8 cellular contexts compared by ENCODE assay signal in the genomic region with DNA sequence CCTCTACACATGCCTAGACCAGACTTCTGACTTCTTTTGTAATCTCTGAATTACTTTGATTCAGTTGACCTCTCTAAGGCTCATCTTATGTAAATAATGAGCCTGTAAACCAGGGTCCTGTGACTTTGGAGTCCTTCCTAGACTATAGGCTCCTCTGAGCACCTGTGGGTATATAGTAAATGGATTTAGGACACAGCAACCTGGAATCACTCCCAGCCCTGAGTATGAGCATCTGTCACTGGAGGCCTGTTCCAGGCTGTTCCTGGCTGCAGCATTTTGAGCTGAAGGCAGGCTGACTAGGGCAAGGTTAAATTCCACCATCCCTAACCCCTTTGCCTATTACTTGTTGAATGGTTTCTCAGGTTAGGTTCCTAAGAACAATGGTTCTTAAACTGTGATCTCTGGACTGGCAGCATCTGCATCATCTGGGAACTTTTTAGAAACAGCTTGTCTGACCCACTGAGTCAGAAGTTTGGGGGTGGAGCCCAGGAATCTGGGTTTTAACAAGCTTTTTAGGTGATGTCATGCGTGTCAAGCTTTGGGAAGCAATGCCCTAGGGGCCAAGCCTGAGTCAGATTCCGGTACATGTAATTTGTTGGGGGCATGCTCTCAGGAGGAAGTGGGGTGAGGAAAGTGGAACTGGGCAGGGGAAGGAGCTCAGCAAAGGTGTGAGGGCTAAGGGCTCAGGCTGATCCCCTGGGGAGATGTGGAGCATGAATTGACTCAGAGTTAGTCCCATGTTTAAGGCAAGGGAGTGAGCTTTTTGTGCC. TPM values are rescaled to one million over a fixed set of nuclear protein-coding genes. Genes with fewer than 3 reads are reported as not detected.
DNase-seq lines count a peak whose midpoint lies in the region; ATAC-seq and TF ChIP-seq lines count a peak whose summit lies in the region.

No MANE protein-coding gene starts in this region.

- TF ChIP-seq CTCF in GM10266 (IDR thresholded peaks at IDR 0.05; ENCODE audit: control insufficient read depth, insufficient read depth, low read depth, missing control alignments) (no peak), Peyer's patch (IDR thresholded peaks at IDR 0.05) (no peak)

- DNase-seq in GM10266 (ENCODE audit: extremely low spot score): peak; percentile 42
- peak; percentile 99 for DNase-seq in HS-5 (ENCODE audit: low read depth)
- DNase-seq in epithelial cell of prostate (ENCODE audit: low read depth, low spot score): peak; percentile 73
- peak; percentile 97 for DNase-seq in stromal cell of bone marrow (ENCODE audit: low read depth)
- DNase-seq in stimulated activated CD4-positive, alpha-beta T cell treated with anti-CD3 and anti-CD28 coated beads, Interleukin-4, amount 100 ng/mL, for 4 hours: no peak
- DNase-seq in Peyer's patch: no peak
- no peak for DNase-seq in NCI-H524 treated with DMSO at 0.1 percent for 48 hours (lab: John Stamatoyannopoulos, UW)

- no peak for TF ChIP-seq POLR2A in Peyer's patch (IDR thresholded peaks at IDR 0.05)

- H3K4me3 ChIP-seq in Peyer's patch: no peak overlapping the region

- no peaks in the 10 kb centered on the region for H3K36me3 ChIP-seq in Peyer's patch

- H3K27ac ChIP-seq in epithelial cell of prostate: peak overlapping the region; percentile 56
- no peak overlapping the region for H3K27ac ChIP-seq in Peyer's patch

- ATAC-seq in GM21619 (IDR thresholded peaks at IDR 0.05; ENCODE audit: unreplicated experiment): peak; percentile 72

- H3K27me3 ChIP-seq in Peyer's patch: no peaks in the 10 kb centered on the region

- no peaks in the 10 kb centered on the region for H3K9me3 ChIP-seq in Peyer's patch

- peaks cover 0 to 21% (median 3%) of the 10 kb centered on the region in 4 donors for H3K4me1 ChIP-seq in Peyer's patch

RNA-seq across cellular contexts. Expression of a gene that starts 28.2 kb away (rescaled TPM):
- total RNA-seq in Peyer's patch: 10 to 100 TPM in 1 of 4 donors, 1 to 10 TPM in 3; 3.9 to 19.8 (median 6.8) TPM

RNA-seq across cellular contexts. Expression of a gene that starts 47.5 kb away (rescaled TPM):
- total RNA-seq in Peyer's patch: 10 to 100 TPM in 1 of 4 donors, 1 to 10 TPM in 3; 3.1 to 24.8 (median 4.8) TPM

Comparison
In these comparisons a context has a peak if more than half of its experiments do, and no peak if none do; other contexts are left out.
1. DNase-seq: peak in GM10266 (single experiment), HS-5 (single experiment), epithelial cell of prostate (single experiment) and stromal cell of bone marrow (single experiment); none in stimulated activated CD4-positive, alpha-beta T cell treated with anti-CD3 and anti-CD28 coated beads, Interleukin-4, amount 100 ng/mL, for 4 hours (0 of 2), Peyer's patch (0 of 3) and NCI-H524 treated with DMSO at 0.1 percent for 48 hours (single experiment).